8 cellular contexts compared by ENCODE assay signal in genomic region chr12:4031703-4032291, GRCh38.
DNase-seq lines count a peak whose midpoint lies in the region; ATAC-seq and TF ChIP-seq lines count a peak whose summit lies in the region.

No MANE protein-coding gene starts in this region.

- H3K9ac ChIP-seq in HCT116 (ENCODE audit: low read length) = peak overlapping the region; percentile 36; the same call in 1 of the 2 replicates
- H3K9ac ChIP-seq in iPS-15b (ENCODE audit: low read depth, low read length) = no peak overlapping the region

- intact Hi-C loops in HCT116 (cut with micrococcal nuclease) = no loop called here
- intact Hi-C loops in activated T-helper 2 cell treated with anti-CD3 and anti-CD28 coated beads, Interferon-gamma antibody, Interleukin-2, Interleukin-4, amounts not matched to agents 10 μg/mL and 5 μg/mL and 100 μg/mL, durations not matched to agents 14 hours and 24 hours and 36 hours (cut with micrococcal nuclease) = loop anchor here (2.0 kb wide), 1 partner anchor 245 kb away; no protein-coding TSS in a partner anchor

- TF ChIP-seq POLR2A in HCT116 (IDR thresholded peaks at IDR 0.05; ENCODE audit: borderline replicate concordance, extremely low read depth, insufficient read depth, insufficient read length) = no peak

- H3K36me3 ChIP-seq in HCT116 (ENCODE audit: control insufficient read depth in 1 of 2, insufficient read depth in 2 of 2, low read length in 2 of 2) (no peaks in the 10 kb centered on the region), iPS-15b (ENCODE audit: control insufficient read depth, insufficient read depth, low read length) (no peaks in the 10 kb centered on the region), BE2C (no peaks in the 10 kb centered on the region)

- RAD21 ChIA-PET in HCT116 (lab: Charles Lee; ENCODE audit: low non-redundant PET in 1 of 2, low total read pairs in 2 of 2, uncharacterized antibody in 2 of 2, unreplicated experiment in 2 of 2) = interaction anchor here (0.7 to 1.1 kb wide), 2 partner anchors 240 to 245 kb away, joined by 4 to 5 read pairs; no protein-coding TSS in a partner anchor

- TF ChIP-seq CTCF in HCT116 (IDR thresholded peaks at IDR 0.05 in 2 of 3, conservative IDR thresholded peaks at IDR 0.05 in 1 of 3; ENCODE audit: borderline replicate concordance in 1 of 3, insufficient read depth in 1 of 3, low read depth in 2 of 3, low read length in 2 of 3) = 0 out of 6 replicates have a peak, but pooled peaks of 1 of the 3 experiments have one; percentile 7
- no peak for TF ChIP-seq CTCF in BE2C (IDR thresholded peaks at IDR 0.05; ENCODE audit: low read depth, low read length)

- POLR2A ChIA-PET in HCT116 (lab: Charles Lee) = no interaction called here

- H3K9me2 ChIP-seq in HCT116 (ENCODE audit: insufficient read depth) = no peaks in the 10 kb centered on the region

- H3K4me3 Mint-ChIP-seq in activated T-helper 2 cell treated with anti-CD3 and anti-CD28 coated beads, Interferon-gamma antibody, Interleukin-2, Interleukin-4, amounts not matched to agents 10 μg/mL and 5 μg/mL and 100 μg/mL, durations not matched to agents 14 hours and 24 hours and 36 hours (ENCODE audit: low read depth) = no peak overlapping the region
- H3K4me3 Mint-ChIP-seq in stimulated activated effector memory CD8-positive, alpha-beta T cell treated with anti-CD3 and anti-CD28 coated beads, Interleukin-12 subunit alpha, Interleukin-12 subunit beta, amount 100 ng/mL, for 72 hours = peak overlapping the region; percentile 48

- CTCF ChIA-PET in HCT116 (lab: Charles Lee) = interaction anchor here (0.9 to 3.5 kb wide), 5 partner anchors 38 to 732 kb away, joined by 3 to 12 read pairs (median 3); no protein-coding TSS in a partner anchor

- no peaks in the 10 kb centered on the region for H4K20me1 ChIP-seq in HCT116 (ENCODE audit: insufficient read depth)

- H3K9me3 ChIP-seq in HCT116 (ENCODE audit: control insufficient read depth in 1 of 2, insufficient read depth in 1 of 2, low read depth in 1 of 2, low read length in 2 of 2) (no peaks in the 10 kb centered on the region), iPS-15b (ENCODE audit: control insufficient read depth, insufficient read depth, low read length) (no peaks in the 10 kb centered on the region), BE2C (no peaks in the 10 kb centered on the region)

- H3K27me3 Mint-ChIP-seq in activated T-helper 2 cell treated with anti-CD3 and anti-CD28 coated beads, Interferon-gamma antibody, Interleukin-2, Interleukin-4, amounts not matched to agents 10 μg/mL and 5 μg/mL and 100 μg/mL, durations not matched to agents 14 hours and 24 hours and 36 hours (ENCODE audit: low read depth) = peaks cover 29% of the 10 kb centered on the region

- no peaks in the 10 kb centered on the region for H3K9me3 Mint-ChIP-seq in activated T-helper 2 cell treated with anti-CD3 and anti-CD28 coated beads, Interferon-gamma antibody, Interleukin-2, Interleukin-4, amounts not matched to agents 10 μg/mL and 5 μg/mL and 100 μg/mL, durations not matched to agents 14 hours and 24 hours and 36 hours
- H3K9me3 Mint-ChIP-seq in stimulated activated effector memory CD8-positive, alpha-beta T cell treated with anti-CD3 and anti-CD28 coated beads, Interleukin-12 subunit alpha, Interleukin-12 subunit beta, amount 100 ng/mL, for 72 hours = no peaks in the 10 kb centered on the region

- no peak overlapping the region for H2AFZ ChIP-seq in HCT116 (ENCODE audit: low read depth, low read length, poor library complexity, severe bottlenecking)

- H3K27me3 ChIP-seq in HCT116 (ENCODE audit: insufficient read depth, low read length) (peaks cover 54% of the 10 kb centered on the region), iPS-15b (ENCODE audit: control insufficient read depth, insufficient read depth, low read length) (peaks cover 8% of the 10 kb centered on the region), BE2C (peaks cover 3% of the 10 kb centered on the region; the same call in 1 of the 2 replicates)

- DNase-seq in HCT116 (ENCODE audit: low read depth, low spot score) (no peak), KBM-7 (no peak), NCI-H1048 (lab: John Stamatoyannopoulos, UW) (no peak), BE2C (no peak)
- no peak for DNase-seq in activated T-helper 2 cell treated with anti-CD3 and anti-CD28 coated beads, Interferon-gamma antibody, Interleukin-2, Interleukin-4, amounts not matched to agents 10 μg/mL and 5 μg/mL and 100 μg/mL, durations not matched to agents 14 hours and 24 hours and 36 hours (ENCODE audit: low spot score)
- DNase-seq in stimulated activated effector memory CD8-positive, alpha-beta T cell treated with anti-CD3 and anti-CD28 coated beads, Interleukin-12 subunit alpha, Interleukin-12 subunit beta, amount 100 ng/mL, for 72 hours (ENCODE audit: low spot score in 2 of 2) = no peak

- peak overlapping the region; percentile 16 for H3K27ac Mint-ChIP-seq in activated T-helper 2 cell treated with anti-CD3 and anti-CD28 coated beads, Interferon-gamma antibody, Interleukin-2, Interleukin-4, amounts not matched to agents 10 μg/mL and 5 μg/mL and 100 μg/mL, durations not matched to agents 14 hours and 24 hours and 36 hours
- no peak overlapping the region for H3K27ac Mint-ChIP-seq in stimulated activated effector memory CD8-positive, alpha-beta T cell treated with anti-CD3 and anti-CD28 coated beads, Interleukin-12 subunit alpha, Interleukin-12 subunit beta, amount 100 ng/mL, for 72 hours

- H3K4me1 ChIP-seq in HCT116 (ENCODE audit: control insufficient read depth in 1 of 2, insufficient read depth in 2 of 2, low read length in 2 of 2) = peaks cover 6 to 20% of the 10 kb centered on the region in 2 experiments
- H3K4me1 ChIP-seq in iPS-15b (ENCODE audit: control insufficient read depth, insufficient read depth, low read length) = peaks cover 15% of the 10 kb centered on the region
- H3K4me1 ChIP-seq in BE2C = no peaks in the 10 kb centered on the region

- H3K27ac ChIP-seq in HCT116 (ENCODE audit: low read depth, low read length) = no peak overlapping the region

- no peaks in the 10 kb centered on the region for H3K36me3 Mint-ChIP-seq in activated T-helper 2 cell treated with anti-CD3 and anti-CD28 coated beads, Interferon-gamma antibody, Interleukin-2, Interleukin-4, amounts not matched to agents 10 μg/mL and 5 μg/mL and 100 μg/mL, durations not matched to agents 14 hours and 24 hours and 36 hours (ENCODE audit: low read depth)
- H3K36me3 Mint-ChIP-seq in stimulated activated effector memory CD8-positive, alpha-beta T cell treated with anti-CD3 and anti-CD28 coated beads, Interleukin-12 subunit alpha, Interleukin-12 subunit beta, amount 100 ng/mL, for 72 hours = no peaks in the 10 kb centered on the region

- no peak for TF ChIP-seq RAD21 in HCT116 (IDR thresholded peaks at IDR 0.05; ENCODE audit: low read depth)

- no peaks in the 10 kb centered on the region for H3K79me2 ChIP-seq in HCT116 (ENCODE audit: insufficient read depth, low read length)

- in situ Hi-C loops in KBM-7 (cut with MboI; ENCODE audit: low pct_unique_long_range_greater_than_20kb, low sequenced_read_pairs) = no loop called here

- peaks cover 27% of the 10 kb centered on the region for H3K4me1 Mint-ChIP-seq in activated T-helper 2 cell treated with anti-CD3 and anti-CD28 coated beads, Interferon-gamma antibody, Interleukin-2, Interleukin-4, amounts not matched to agents 10 μg/mL and 5 μg/mL and 100 μg/mL, durations not matched to agents 14 hours and 24 hours and 36 hours (ENCODE audit: low read depth)
- peaks cover 28% of the 10 kb centered on the region for H3K4me1 Mint-ChIP-seq in stimulated activated effector memory CD8-positive, alpha-beta T cell treated with anti-CD3 and anti-CD28 coated beads, Interleukin-12 subunit alpha, Interleukin-12 subunit beta, amount 100 ng/mL, for 72 hours

- H3K4me3 ChIP-seq in HCT116 (replicated peaks in 1 of 2; ENCODE audit: low read depth in 1 of 2, low read length in 2 of 2) = peak overlapping the region; percentile 11 to 35; a peak in 3 of 4 replicates
- peak overlapping the region; percentile 13 for H3K4me3 ChIP-seq in iPS-15b (ENCODE audit: low read depth, low read length)
- H3K4me3 ChIP-seq in BE2C (ENCODE audit: low read depth, low read length) = no peak overlapping the region

- peak; percentile 20 for ATAC-seq in HCT116
- ATAC-seq in stimulated activated effector memory CD8-positive, alpha-beta T cell treated with anti-CD3 and anti-CD28 coated beads, Interleukin-12 subunit alpha, Interleukin-12 subunit beta, amount 100 ng/mL, for 72 hours = no peak
- ATAC-seq in GM21390 (IDR thresholded peaks at IDR 0.05; ENCODE audit: unreplicated experiment) = no peak

- no TSS peak for BruUV-seq in HCT116 (replicated peaks; lab: Mats Ljungman, UMichigan)

- H3K4me2 ChIP-seq in HCT116 (ENCODE audit: low read length) = peak overlapping the region; percentile 76

TF ChIP-seq in HCT116, 20 proteins besides CTCF, POLR2A, EP300 and RAD21 (continues in another document):
- no peak for TF ChIP-seq MAX (IDR thresholded peaks at IDR 0.05)
- no peak for TF ChIP-seq ATF3 (IDR thresholded peaks at IDR 0.05)
- TF ChIP-seq SIN3A (IDR thresholded peaks at IDR 0.05; ENCODE audit: low read depth) = no peak
- TF ChIP-seq, protein P1, sequence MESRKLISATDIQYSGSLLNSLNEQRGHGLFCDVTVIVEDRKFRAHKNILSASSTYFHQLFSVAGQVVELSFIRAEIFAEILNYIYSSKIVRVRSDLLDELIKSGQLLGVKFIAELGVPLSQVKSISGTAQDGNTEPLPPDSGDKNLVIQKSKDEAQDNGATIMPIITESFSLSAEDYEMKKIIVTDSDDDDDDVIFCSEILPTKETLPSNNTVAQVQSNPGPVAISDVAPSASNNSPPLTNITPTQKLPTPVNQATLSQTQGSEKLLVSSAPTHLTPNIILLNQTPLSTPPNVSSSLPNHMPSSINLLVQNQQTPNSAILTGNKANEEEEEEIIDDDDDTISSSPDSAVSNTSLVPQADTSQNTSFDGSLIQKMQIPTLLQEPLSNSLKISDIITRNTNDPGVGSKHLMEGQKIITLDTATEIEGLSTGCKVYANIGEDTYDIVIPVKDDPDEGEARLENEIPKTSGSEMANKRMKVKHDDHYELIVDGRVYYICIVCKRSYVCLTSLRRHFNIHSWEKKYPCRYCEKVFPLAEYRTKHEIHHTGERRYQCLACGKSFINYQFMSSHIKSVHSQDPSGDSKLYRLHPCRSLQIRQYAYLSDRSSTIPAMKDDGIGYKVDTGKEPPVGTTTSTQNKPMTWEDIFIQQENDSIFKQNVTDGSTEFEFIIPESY (IDR thresholded peaks at IDR 0.05; ENCODE audit: extremely low read depth, insufficient replicate concordance, low read length) = no peak
- no peak for TF ChIP-seq ZFX (IDR thresholded peaks at IDR 0.05)
- no peak for TF ChIP-seq EZH2 (IDR thresholded peaks at IDR 0.05)
- TF ChIP-seq EGR1 (IDR thresholded peaks at IDR 0.05; ENCODE audit: low read depth) = no peak
- TF ChIP-seq TCF7L2 (IDR thresholded peaks at IDR 0.05; ENCODE audit: borderline replicate concordance, extremely low read depth, insufficient read depth, insufficient read length) = no peak
